In the genomic region with DNA sequence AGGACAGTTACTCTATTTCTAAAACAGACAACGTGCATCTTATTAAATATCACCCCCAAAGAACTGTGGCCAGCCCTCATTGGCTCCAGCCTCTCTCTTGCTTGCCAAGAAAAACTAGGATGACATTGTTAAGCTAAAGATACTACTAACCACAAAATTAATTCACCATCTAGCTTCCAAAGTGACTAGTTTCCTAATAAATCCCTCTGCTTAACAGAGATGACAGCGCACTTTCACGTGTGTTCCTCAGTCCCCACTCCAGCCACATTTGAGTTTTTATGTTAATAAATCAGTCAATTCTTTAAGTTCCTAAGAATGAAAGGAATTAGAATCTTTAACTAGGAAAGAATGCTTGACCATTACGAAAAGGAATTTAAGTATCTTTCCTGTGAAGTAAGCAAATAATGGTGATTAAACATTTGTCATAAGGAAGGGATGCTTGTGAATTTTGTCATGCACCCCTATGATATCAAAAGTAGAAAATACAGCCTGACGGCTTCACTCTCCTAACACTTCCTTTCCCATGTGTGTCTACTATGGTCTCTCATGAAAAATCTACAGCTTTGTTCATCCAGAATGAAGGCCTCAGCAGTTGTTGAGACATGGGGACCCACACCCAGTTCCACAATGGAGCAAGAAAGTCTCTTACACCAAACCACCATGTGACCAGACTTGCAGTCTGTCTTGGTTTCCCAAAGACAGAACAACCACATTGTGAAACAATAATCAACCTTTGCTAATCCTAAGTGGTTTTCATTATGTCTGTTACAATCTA, we compare ENCODE assay signal across 9 cellular contexts. TPM values are rescaled to one million over a fixed set of nuclear protein-coding genes. Genes with fewer than 3 reads are reported as not detected.
DNase-seq lines count a peak whose midpoint lies in the region; ATAC-seq, FAIRE-seq and TF ChIP-seq lines count a peak whose summit lies in the region.
"Had no signal": no experiment of that assay in that cellular context is flagged by ENCODE, and none has a peak within 500 bp of the region (broad histone marks: within the 10 kb centered on the region; RNA-seq: fewer than 3 reads in every experiment).

No MANE protein-coding gene starts in this region.

- 1 to 3% methylated on average over 5 of the region's 5 CpGs for WGBS in GM23248 (ENCODE audit: low coverage in 1 of 2, low lambda C conversion rate in 2 of 2, missing lambda C conversion rate in 2 of 2), 2 experiments
- WGBS in small intestine, 3 donors, result 63 to 82% (median 77%) methylated on average over 5 of the region's 5 CpGs

- H3K4me2 ChIP-seq in GM23248 (ENCODE audit: unreplicated experiment), result peak overlapping the region; percentile 73

- no peak overlapping the region for H2AFZ ChIP-seq in GM23248

- peaks cover 88% of the 10 kb centered on the region for H3F3A ChIP-seq in GM23248 (ENCODE audit: insufficient read depth)

- H3K9me3 ChIP-seq in GM23248 (ENCODE audit: low read depth) (no peaks in the 10 kb centered on the region), small intestine (ENCODE audit: control insufficient read depth, low read depth) (no peaks in the 10 kb centered on the region)
- H3K9me3 ChIP-seq: HAP-1 had no signal

- peak overlapping the region; percentile 90 for H3K27ac ChIP-seq in GM23248
- H3K27ac ChIP-seq in foreskin keratinocyte, result peak overlapping the region; percentile 76
- peak overlapping the region; percentile 32 to 71 for H3K27ac ChIP-seq in small intestine (ENCODE audit: low read depth in 1 of 2, low read length in 1 of 2)

- peaks cover 96% of the 10 kb centered on the region for H3K79me2 ChIP-seq in GM23248 (ENCODE audit: insufficient read depth)

- no peak for FAIRE-seq in small intestine (lab: Jason Lieb, UNC)

- peak; percentile 92 for DNase-seq in GM23248
- peak; percentile 53 for DNase-seq in SIG-M5 (lab: John Stamatoyannopoulos, UW)
- peak; percentile 83 to 94 for DNase-seq in foreskin keratinocyte
- no peak for DNase-seq in small intestine
- no peak for DNase-seq in central memory CD4-positive, alpha-beta T cell
- DNase-seq in activated CD4-positive, alpha-beta T cell treated with anti-CD3 and anti-CD28 coated beads for 48 hours, result no peak
- DNase-seq in stimulated activated CD4-positive, alpha-beta T cell treated with anti-CD3 and anti-CD28 coated beads, Interleukin-4, amount 100 ng/mL, for 24 hours, result no peak
- DNase-seq in NCI-H1092 (lab: John Stamatoyannopoulos, UW), result no peak

- no peaks in the 10 kb centered on the region for H4K20me1 ChIP-seq in GM23248 (ENCODE audit: insufficient read depth)

- H3K9ac ChIP-seq in GM23248, result peak overlapping the region; percentile 74

- peak overlapping the region; percentile 54 for H3K4me3 ChIP-seq in GM23248
- no peak overlapping the region for H3K4me3 ChIP-seq in small intestine (ENCODE audit: low read depth in 1 of 2, low read length in 2 of 2)
- H3K4me3 ChIP-seq: HAP-1 had no signal

- no peak for TF ChIP-seq CTCF in foreskin keratinocyte (conservative IDR thresholded peaks at IDR 0.05)

- ATAC-seq in foreskin keratinocyte, result peak; percentile 60

- H3K36me3 ChIP-seq in GM23248 (ENCODE audit: low read depth) (peaks cover 7% of the 10 kb centered on the region; the same call in 1 of the 2 replicates), small intestine (ENCODE audit: control insufficient read depth in 2 of 2, insufficient read depth in 2 of 2, low read length in 2 of 2) (no peaks in the 10 kb centered on the region)
- H3K36me3 ChIP-seq: HAP-1 had no signal

- H3K9me2 ChIP-seq in GM23248 (ENCODE audit: insufficient read depth), result no peaks in the 10 kb centered on the region

- in situ Hi-C loops in GM23248 (cut with MboI), result no loop called here

- H3K27me3 ChIP-seq in GM23248 (replicated peaks; ENCODE audit: insufficient read depth) (no peaks in the 10 kb centered on the region), foreskin keratinocyte (no peaks in the 10 kb centered on the region), small intestine (ENCODE audit: control insufficient read depth in 2 of 2, insufficient read depth in 2 of 2, low read length in 2 of 2) (no peaks in the 10 kb centered on the region)

- H3K4me1 ChIP-seq in GM23248 (ENCODE audit: insufficient read depth) (peaks cover 88% of the 10 kb centered on the region), foreskin keratinocyte (peaks cover 55% of the 10 kb centered on the region), small intestine (ENCODE audit: control insufficient read depth in 2 of 2, insufficient read depth in 1 of 2, low read depth in 1 of 2, low read length in 1 of 2) (peaks cover 4 to 11% of the 10 kb centered on the region in 2 donors)

RNA-seq across cellular contexts. Expression of a gene that starts 8.1 kb away (rescaled TPM):
- total RNA-seq in GM23248 (2014; rRNA removed; shearing (Covaris generic)), result 170 and 172 TPM in 2 replicates
- 401 and 403 TPM in 2 replicates for polyA plus RNA-seq in GM23248 (2016; fragmentation: Nextera tagmentation; extraction: Ambion mirVana)
- total RNA-seq in foreskin keratinocyte, result 150 and 182 TPM in 2 replicates
- polyA plus RNA-seq in foreskin keratinocyte, result 54.3 and 72.1 TPM in 2 replicates
- 10 to 100 TPM; 22.2 to 36.7 (median 29.3) TPM for polyA plus RNA-seq in small intestine

Comparison
In these comparisons a context has a peak if more than half of its experiments do, and no peak if none do; other contexts are left out.
1. DNase-seq: peak in GM23248 (single experiment), SIG-M5 (single experiment) and foreskin keratinocyte (2 of 2); none in small intestine (single experiment), central memory CD4-positive, alpha-beta T cell (single experiment), activated CD4-positive, alpha-beta T cell treated with anti-CD3 and anti-CD28 coated beads for 48 hours (single experiment), stimulated activated CD4-positive, alpha-beta T cell treated with anti-CD3 and anti-CD28 coated beads, Interleukin-4, amount 100 ng/mL, for 24 hours (single experiment) and NCI-H1092 (single experiment).
2. Peak in every context shown above with its lines, with median percentiles within 50 percentile points of each other: H3K27ac ChIP-seq.